ENCODE assay signal across 1 cellular context in the genomic region with DNA sequence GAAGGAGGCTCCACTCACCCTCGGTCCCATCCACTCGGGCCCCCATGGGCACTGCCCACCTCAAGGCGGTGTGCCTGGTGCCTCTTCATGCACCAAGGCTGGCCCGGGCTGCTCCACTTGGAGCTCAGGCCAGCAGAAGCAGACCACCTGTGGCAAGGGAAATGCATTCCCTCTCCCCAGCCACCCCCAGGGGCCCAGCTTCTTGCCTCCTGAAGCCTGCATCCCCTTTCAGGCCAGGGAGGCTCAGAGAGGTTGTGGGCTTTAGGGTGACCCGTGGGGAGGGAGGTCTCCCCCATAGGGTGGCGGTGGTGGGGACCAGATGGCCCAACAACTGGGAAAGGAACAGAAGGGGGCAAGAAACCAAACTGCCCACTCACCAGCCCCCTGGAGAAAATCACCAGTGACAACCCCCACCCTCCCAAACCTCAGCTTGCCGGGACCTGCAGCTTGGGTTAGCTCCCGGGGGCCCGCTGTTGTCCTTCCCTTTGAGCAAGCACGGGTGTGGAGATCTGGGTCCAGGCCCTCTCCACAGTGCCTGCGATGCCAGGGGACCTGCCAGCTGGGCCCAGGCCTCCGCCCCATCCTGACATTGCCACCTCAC.
TF ChIP-seq lines count a peak whose summit lies in the region.

No MANE protein-coding gene starts in this region.

TF ChIP-seq in HepG2, 621 proteins besides CTCF, POLR2A, EP300 and RAD21:
- TF ChIP-seq ZFP62 (CRISPR knock-in tag; IDR thresholded peaks at IDR 0.05) (no peak), RBM22 (optimal IDR thresholded peaks at IDR 0.05; ENCODE audit: low read length) (peak; percentile 38), ZNF326 (CRISPR knock-in tag; IDR thresholded peaks at IDR 0.05; ENCODE audit: borderline replicate concordance) (0 out of 2 replicates have a peak, but pooled peaks have one; percentile 31), ZSCAN25 (CRISPR knock-in tag; IDR thresholded peaks at IDR 0.05) (no peak), AGO2 (optimal IDR thresholded peaks at IDR 0.05; ENCODE audit: low read depth, low read length) (peak; percentile 67)
